Comparison of ENCODE assay signal across 1 cellular context in genomic region chr1:51058863-51059262, GRCh38.
A peak's percentile ranks its signal among the peaks of the same experiment; 100 is the strongest.
TF ChIP-seq lines count a peak whose summit lies in the region.

No MANE protein-coding gene starts in this region.

TF ChIP-seq in HepG2, 621 proteins besides CTCF, POLR2A, EP300 and RAD21 (continued from another document and continues in another):
- TF ChIP-seq ZNF280B (CRISPR knock-in tag; IDR thresholded peaks at IDR 0.05; ENCODE audit: borderline replicate concordance) (peak; percentile 30; the same call in 1 of the 2 replicates), CERS6 (CRISPR knock-in tag; IDR thresholded peaks at IDR 0.05) (no peak), SMAD3 (CRISPR knock-in tag; IDR thresholded peaks at IDR 0.05) (no peak), TGIF2 (CRISPR knock-in tag; IDR thresholded peaks at IDR 0.05) (no peak), KLF16 (CRISPR knock-in tag; IDR thresholded peaks at IDR 0.05) (no peak), ZNF281 (CRISPR knock-in tag; IDR thresholded peaks at IDR 0.05; ENCODE audit: borderline replicate concordance) (no peak), SPEN (CRISPR knock-in tag; IDR thresholded peaks at IDR 0.05; ENCODE audit: low read depth) (no peak), ZNF772 (CRISPR knock-in tag; IDR thresholded peaks at IDR 0.05) (no peak), MATR3 (CRISPR knock-in tag; IDR thresholded peaks at IDR 0.05) (no peak), ZNF292 (CRISPR knock-in tag; IDR thresholded peaks at IDR 0.05; ENCODE audit: borderline replicate concordance, low read depth) (peak; percentile 59; the same call in 1 of the 2 replicates), TRIM22 (IDR thresholded peaks at IDR 0.05) (no peak), TRIM24 (CRISPR knock-in tag; IDR thresholded peaks at IDR 0.05) (no peak), CENPT (CRISPR knock-in tag; IDR thresholded peaks at IDR 0.05; ENCODE audit: low read depth) (no peak), MIXL1 (CRISPR knock-in tag; IDR thresholded peaks at IDR 0.05) (peak; percentile 32; the same call in 1 of the 2 replicates), CENPX (CRISPR knock-in tag; IDR thresholded peaks at IDR 0.05) (no peak), ZNF17 (CRISPR knock-in tag; IDR thresholded peaks at IDR 0.05) (no peak), SKIL (CRISPR knock-in tag; IDR thresholded peaks at IDR 0.05; ENCODE audit: borderline replicate concordance) (no peak), NR3C1 (CRISPR knock-in tag; IDR thresholded peaks at IDR 0.05) (no peak), MAZ (IDR thresholded peaks at IDR 0.05; ENCODE audit: borderline replicate concordance, low read depth, low read length) (no peak), MAZ (CRISPR knock-in tag; IDR thresholded peaks at IDR 0.05; ENCODE audit: low read depth) (no peak), ZFX (CRISPR knock-in tag; IDR thresholded peaks at IDR 0.05; ENCODE audit: low read depth) (peak; percentile 43; the same call in 1 of the 2 replicates), GPBP1L1 (CRISPR knock-in tag; IDR thresholded peaks at IDR 0.05) (no peak), CREB3 (CRISPR knock-in tag; IDR thresholded peaks at IDR 0.05) (no peak), ZNF256 (CRISPR knock-in tag; conservative IDR thresholded peaks at IDR 0.05) (no peak), PITX1 (CRISPR knock-in tag; IDR thresholded peaks at IDR 0.05) (no peak), ELF1 (CRISPR knock-in tag; IDR thresholded peaks at IDR 0.05) (no peak), NAIF1 (CRISPR knock-in tag; IDR thresholded peaks at IDR 0.05; ENCODE audit: borderline replicate concordance) (no peak), ATF2 (CRISPR knock-in tag; IDR thresholded peaks at IDR 0.05) (no peak), ZNF329 (CRISPR knock-in tag; IDR thresholded peaks at IDR 0.05; ENCODE audit: low read depth) (no peak), FOXK1 (CRISPR knock-in tag; IDR thresholded peaks at IDR 0.05; ENCODE audit: borderline replicate concordance, low read depth) (no peak), TAF1 (CRISPR knock-in tag; IDR thresholded peaks at IDR 0.05) (no peak), ZNF451 (CRISPR knock-in tag; IDR thresholded peaks at IDR 0.05) (no peak), NFE2L2 (IDR thresholded peaks at IDR 0.05; ENCODE audit: low read length) (no peak), ZNF609 (CRISPR knock-in tag; IDR thresholded peaks at IDR 0.05; ENCODE audit: borderline replicate concordance) (no peak), PHF21A (CRISPR knock-in tag; IDR thresholded peaks at IDR 0.05) (no peak), ZNF800 (CRISPR knock-in tag; IDR thresholded peaks at IDR 0.05) (no peak), ARNTL (CRISPR knock-in tag; IDR thresholded peaks at IDR 0.05) (no peak), SOX6 (IDR thresholded peaks at IDR 0.05) (no peak), SOX6 (CRISPR knock-in tag; IDR thresholded peaks at IDR 0.05) (no peak), MTF2 (CRISPR knock-in tag; IDR thresholded peaks at IDR 0.05; ENCODE audit: borderline replicate concordance) (no peak), ZNF234 (CRISPR knock-in tag; conservative IDR thresholded peaks at IDR 0.05) (no peak), POGK (CRISPR knock-in tag; conservative IDR thresholded peaks at IDR 0.05) (no peak)
